In the genomic region with DNA sequence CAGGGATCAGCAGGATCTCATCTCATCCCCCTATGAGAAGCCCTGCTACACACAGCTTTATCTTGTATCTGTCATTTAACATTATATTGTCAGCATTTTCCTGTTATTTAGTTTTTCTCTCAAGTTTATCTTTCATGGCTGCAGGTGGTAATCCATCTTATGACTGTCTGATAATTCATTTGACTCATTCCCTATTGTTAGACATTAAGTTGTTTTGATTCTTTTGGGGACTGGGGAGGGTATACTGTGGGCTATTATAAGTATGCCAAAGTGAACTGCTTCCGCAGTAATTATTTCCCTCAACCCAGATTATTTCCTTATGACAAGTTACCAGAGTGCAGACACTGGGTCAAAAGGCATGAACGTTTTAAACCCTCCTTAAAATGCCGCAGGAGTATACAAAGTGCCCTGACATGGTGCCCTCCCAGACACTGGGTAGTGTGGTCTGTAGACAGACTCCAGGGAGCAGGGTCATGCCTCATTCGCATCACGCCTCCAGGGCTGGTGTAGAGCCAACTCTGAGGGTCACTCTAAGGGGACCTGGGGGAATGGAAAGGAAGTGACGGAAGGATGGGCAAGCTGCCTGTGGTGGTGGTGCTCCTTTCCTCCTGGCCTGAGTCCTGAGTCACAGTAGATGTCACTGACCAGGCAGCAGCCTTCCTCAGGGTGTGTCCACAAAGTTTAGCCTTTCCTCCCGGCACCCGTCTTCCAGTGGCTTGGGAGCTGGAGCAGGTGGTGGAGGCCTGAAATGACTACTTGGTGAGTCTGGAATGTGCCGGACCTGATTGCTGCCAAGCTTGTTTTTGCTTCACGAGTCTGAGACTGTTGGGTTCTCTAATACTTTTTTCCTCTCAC, we compare ENCODE assay signal across 12 cellular contexts. TPM values are rescaled to one million over a fixed set of nuclear protein-coding genes. Genes with fewer than 3 reads are reported as not detected.
A peak's percentile ranks its signal among the peaks of the same experiment; 100 is the strongest.
DNase-seq lines count a peak whose midpoint lies in the region; ATAC-seq and TF ChIP-seq lines count a peak whose summit lies in the region.
"Had no signal": no experiment of that assay in that cellular context is flagged by ENCODE, and none has a peak within 500 bp of the region (broad histone marks: within the 10 kb centered on the region; RNA-seq: fewer than 3 reads in every experiment).

No MANE protein-coding gene starts in this region.

- H3K4me3 Mint-ChIP-seq in activated T-cell treated with anti-CD3 and anti-CD28 coated beads, Interleukin-2, amount 50 U/mL, for 72 hours = no peak overlapping the region
- H3K4me3 Mint-ChIP-seq in glutamatergic neuron (ENCODE audit: unreplicated experiment) = no peak overlapping the region
- H3K4me3 Mint-ChIP-seq: brain had no signal

- no peak for DNase-seq in activated T-cell treated with anti-CD3 and anti-CD28 coated beads, Interleukin-2, amount 50 U/mL, for 72 hours
- no peak for DNase-seq in activated T-cell treated with anti-CD3 and anti-CD28 coated beads, Interleukin-2, amount 50 U/mL, for 1 hour
- DNase-seq in body of pancreas (peak; percentile 89 to 95 (median 94)), left lung (peak in 1 of 2 donors; percentile 58), thyroid gland (peak; percentile 67 to 76), activated gamma-delta T cell treated with Interleukin-2 at 50 U/mL for 16 hours (no peak), glutamatergic neuron (no peak)
- DNase-seq: NCI-H1092; stimulated activated CD4-positive, alpha-beta T cell treated with anti-CD3 and anti-CD28 coated beads, Interleukin-12 subunit alpha, Interleukin-12 subunit beta, amount 100 ng/mL, for 4 hours had no signal

- TF ChIP-seq CTCF in body of pancreas (IDR thresholded peaks at IDR 0.05) (peak in 1 of 7 experiments; percentile 5), left lung (IDR thresholded peaks at IDR 0.05) (no peak), thyroid gland (IDR thresholded peaks at IDR 0.05) (no peak), glutamatergic neuron (IDR thresholded peaks at IDR 0.05; ENCODE audit: partially characterized antibody, unreplicated experiment) (no peak)

- peak in 1 of 2 donors; percentile 7 for ATAC-seq in activated T-cell treated with anti-CD3 and anti-CD28 coated beads, Interleukin-2, amount 50 U/mL, for 72 hours (replicated peaks in 1 of 2)
- peak; percentile 89 for ATAC-seq in body of pancreas
- ATAC-seq in left lung = peak; percentile 64
- ATAC-seq in GM19455 (IDR thresholded peaks at IDR 0.05; ENCODE audit: unreplicated experiment) = no peak

- H3K27me3 ChIP-seq in body of pancreas (no peaks in the 10 kb centered on the region), left lung (no peaks in the 10 kb centered on the region), thyroid gland (no peaks in the 10 kb centered on the region)

- intact Hi-C loops in body of pancreas (cut with DNase I) = no loop called here
- intact Hi-C loops in left lung (cut with DNase I) = no loop called here
- intact Hi-C loops in thyroid gland (cut with DNase I) = no loop called here

- H3K36me3 Mint-ChIP-seq in activated T-cell treated with anti-CD3 and anti-CD28 coated beads, Interleukin-2, amount 50 U/mL, for 72 hours (ENCODE audit: insufficient read depth in 2 of 2) = no peaks in the 10 kb centered on the region
- no peaks in the 10 kb centered on the region for H3K36me3 Mint-ChIP-seq in glutamatergic neuron (ENCODE audit: unreplicated experiment)
- H3K36me3 Mint-ChIP-seq: brain had no signal

- H3K9me3 ChIP-seq in body of pancreas = no peaks in the 10 kb centered on the region
- H3K9me3 ChIP-seq in left lung = no peaks in the 10 kb centered on the region
- no peaks in the 10 kb centered on the region for H3K9me3 ChIP-seq in thyroid gland

- H3K4me3 ChIP-seq in body of pancreas = no peak overlapping the region
- H3K4me3 ChIP-seq in left lung = no peak overlapping the region
- no peak overlapping the region for H3K4me3 ChIP-seq in thyroid gland (replicated peaks in 1 of 3)
- H3K4me3 ChIP-seq: SK-N-MC had no signal

- peaks cover 22% of the 10 kb centered on the region for H3K4me1 Mint-ChIP-seq in activated T-cell treated with anti-CD3 and anti-CD28 coated beads, Interleukin-2, amount 50 U/mL, for 72 hours (ENCODE audit: low read depth)
- peaks cover 3% of the 10 kb centered on the region for H3K4me1 Mint-ChIP-seq in glutamatergic neuron (ENCODE audit: low read depth, unreplicated experiment)

- no peaks in the 10 kb centered on the region for H3K9me3 Mint-ChIP-seq in activated T-cell treated with anti-CD3 and anti-CD28 coated beads, Interleukin-2, amount 50 U/mL, for 72 hours
- no peaks in the 10 kb centered on the region for H3K9me3 Mint-ChIP-seq in glutamatergic neuron (ENCODE audit: unreplicated experiment)

- H3K27ac Mint-ChIP-seq in activated T-cell treated with anti-CD3 and anti-CD28 coated beads, Interleukin-2, amount 50 U/mL, for 72 hours = peak overlapping the region; percentile 16
- H3K27ac Mint-ChIP-seq in glutamatergic neuron (ENCODE audit: unreplicated experiment) = no peak overlapping the region

- H3K4me1 ChIP-seq in body of pancreas (peaks cover 61% of the 10 kb centered on the region), left lung (peaks cover 0 to 31% of the 10 kb centered on the region in 2 donors), thyroid gland (peaks cover 6 to 10% of the 10 kb centered on the region in 2 donors)

- H3K27me3 Mint-ChIP-seq in activated T-cell treated with anti-CD3 and anti-CD28 coated beads, Interleukin-2, amount 50 U/mL, for 72 hours (ENCODE audit: low read depth) = no peaks in the 10 kb centered on the region
- peaks cover 3% of the 10 kb centered on the region for H3K27me3 Mint-ChIP-seq in glutamatergic neuron (ENCODE audit: unreplicated experiment)

- peak in 2 of 3 donors; percentile 25 to 40 for TF ChIP-seq POLR2A in body of pancreas (IDR thresholded peaks at IDR 0.05)
- TF ChIP-seq POLR2A in thyroid gland (IDR thresholded peaks at IDR 0.05) = no peak

- 44 to 50% methylated on average over 10 of the region's 10 CpGs for WGBS in body of pancreas, 2 donors
- WGBS in thyroid gland, 2 donors = 46 to 47% methylated on average over 10 of the region's 10 CpGs

- H3K27ac ChIP-seq in body of pancreas (peak overlapping the region; percentile 85 to 88 (median 88)), left lung (peak overlapping the region; percentile 57 to 65), thyroid gland (peak overlapping the region in 2 of 3 donors; percentile 57 to 72)
- H3K27ac ChIP-seq: SK-N-MC had no signal

- H3K36me3 ChIP-seq in body of pancreas (replicated peaks in 1 of 2; ENCODE audit: insufficient read depth in 1 of 2, low read depth in 2 of 2) (no peaks in the 10 kb centered on the region), left lung (no peaks in the 10 kb centered on the region), thyroid gland (no peaks in the 10 kb centered on the region)

RNA-seq across cellular contexts. Expression of gene GPR160, which starts 11.6 kb away (rescaled TPM):
- 10 to 100 TPM; 13.3 to 14.4 TPM for total RNA-seq in activated T-cell treated with anti-CD3 and anti-CD28 coated beads, Interleukin-2, amount 50 U/mL, for 72 hours
- 10 to 100 TPM; 26.4 to 31.9 TPM for total RNA-seq in body of pancreas
- total RNA-seq in left lung = 10 to 100 TPM; 20.4 to 25.4 TPM
- total RNA-seq in thyroid gland = 10 to 100 TPM in 2 of 4 donors, 1 to 10 TPM in 2; 9.3 to 17.5 (median 10.1) TPM
- not detected for total RNA-seq in glutamatergic neuron (ENCODE audit: unreplicated experiment)

Comparison
In these comparisons a context has a peak if more than half of its experiments do, and no peak if none do; other contexts are left out.
1. DNase-seq: peak in body of pancreas (4 of 4) and thyroid gland (2 of 2); none in activated T-cell treated with anti-CD3 and anti-CD28 coated beads, Interleukin-2, amount 50 U/mL, for 72 hours (0 of 2), activated T-cell treated with anti-CD3 and anti-CD28 coated beads, Interleukin-2, amount 50 U/mL, for 1 hour (single experiment), activated gamma-delta T cell treated with Interleukin-2 at 50 U/mL for 16 hours (single experiment) and glutamatergic neuron (single experiment).
2. POLR2A ChIP-seq: peak in body of pancreas (2 of 3); none in thyroid gland (0 of 2).
3. Peak in every context shown above with its lines, with median percentiles within 50 percentile points of each other: H3K27ac ChIP-seq.